8 cellular contexts compared by ENCODE assay signal in genomic region chr3:75294124-75294523, GRCh38.
DNase-seq lines count a peak whose midpoint lies in the region; ATAC-seq and TF ChIP-seq lines count a peak whose summit lies in the region.

No MANE protein-coding gene starts in this region.

- H4K20me1 ChIP-seq in SK-N-SH (ENCODE audit: insufficient read depth): no peaks in the 10 kb centered on the region

- no peaks in the 10 kb centered on the region for H3K79me2 ChIP-seq in SK-N-SH (ENCODE audit: insufficient read depth)

- POLR2A ChIA-PET in SK-N-SH (lab: Yijun Ruan, JAX): no interaction called here

- H3K27me3 ChIP-seq in SK-N-SH (ENCODE audit: insufficient read depth) (no peaks in the 10 kb centered on the region), gastroesophageal sphincter (no peaks in the 10 kb centered on the region)

- CTCF ChIA-PET in SK-N-SH (lab: Yijun Ruan, JAX): interaction anchor here (0.7 to 2.9 kb wide), 18 partner anchors 10 to 136 kb away, joined by 3 to 19 read pairs (median 4); no protein-coding TSS in a partner anchor

- H3K36me3 Mint-ChIP-seq in progenitor cell of endocrine pancreas (ENCODE audit: insufficient read depth): no peaks in the 10 kb centered on the region

- H3K27ac Mint-ChIP-seq in progenitor cell of endocrine pancreas: no peak overlapping the region

- TF ChIP-seq EP300 in SK-N-SH (IDR thresholded peaks at IDR 0.05; ENCODE audit: borderline replicate concordance in 1 of 2, low read depth in 1 of 2, low read length in 1 of 2) (no peak), gastroesophageal sphincter (IDR thresholded peaks at IDR 0.05) (no peak)

- peaks cover 12% of the 10 kb centered on the region for H3K9me3 Mint-ChIP-seq in progenitor cell of endocrine pancreas (ENCODE audit: low read depth)

- H3F3A ChIP-seq in SK-N-SH (replicated peaks; ENCODE audit: insufficient read depth): no peaks in the 10 kb centered on the region

- H3K4me3 ChIP-seq in SK-N-SH (ENCODE audit: low read depth in 2 of 2, low read length in 1 of 2) (no peak overlapping the region; a peak in 1 of 4 replicates), gastroesophageal sphincter (no peak overlapping the region)

- peak; percentile 74 for ATAC-seq in HG02870 (IDR thresholded peaks at IDR 0.05; ENCODE audit: unreplicated experiment)
- ATAC-seq in gastroesophageal sphincter: peak; percentile 91
- ATAC-seq in HG02588 (IDR thresholded peaks at IDR 0.05; ENCODE audit: unreplicated experiment): no peak
- no peak for ATAC-seq in GM21825 (IDR thresholded peaks at IDR 0.05; ENCODE audit: unreplicated experiment)

- no peak for TF ChIP-seq POLR2A in gastroesophageal sphincter (IDR thresholded peaks at IDR 0.05)

- DNase-seq in NCI-H510A treated with DMSO at 0.1 percent for 48 hours (lab: John Stamatoyannopoulos, UW) (peak; percentile 15), NCI-H510A (lab: John Stamatoyannopoulos, UW) (no peak), SK-N-SH (peak; percentile 78), progenitor cell of endocrine pancreas (ENCODE audit: low spot score, unreplicated experiment) (peak; percentile 20)

- peak; percentile 83 for TF ChIP-seq RAD21 in SK-N-SH (IDR thresholded peaks at IDR 0.05; ENCODE audit: low read length)

- H3K4me2 ChIP-seq in SK-N-SH: no peak overlapping the region

- peak; percentile 41 for TF ChIP-seq CTCF in SK-N-SH (IDR thresholded peaks at IDR 0.05)
- peak; percentile 31 to 87 (median 58) for TF ChIP-seq CTCF in gastroesophageal sphincter (IDR thresholded peaks at IDR 0.05)
- peak; percentile 76 for TF ChIP-seq CTCF in progenitor cell of endocrine pancreas (IDR thresholded peaks at IDR 0.05; ENCODE audit: unreplicated experiment)

- no peak overlapping the region for H3K9ac ChIP-seq in SK-N-SH

- no peak overlapping the region for H3K4me3 Mint-ChIP-seq in progenitor cell of endocrine pancreas (ENCODE audit: low read depth)

- H3K27ac ChIP-seq in SK-N-SH (ENCODE audit: low read depth in 2 of 2, low read length in 1 of 2) (no peak overlapping the region), gastroesophageal sphincter (no peak overlapping the region)

- peaks cover 9% of the 10 kb centered on the region for H3K4me1 Mint-ChIP-seq in progenitor cell of endocrine pancreas (ENCODE audit: low read depth)

- H3K27me3 Mint-ChIP-seq in progenitor cell of endocrine pancreas: peaks cover 9% of the 10 kb centered on the region

- 23% methylated on average over 4 of the region's 4 CpGs for WGBS in SK-N-SH (ENCODE audit: low lambda C conversion rate)
- WGBS in gastroesophageal sphincter (ENCODE audit: low coverage in 1 of 2), 2 donors: 13 to 33% methylated on average over 1 to 4 of the region's 4 CpGs

- H3K9me2 ChIP-seq in SK-N-SH: no peaks in the 10 kb centered on the region

- H3K4me1 ChIP-seq in SK-N-SH (ENCODE audit: control insufficient read depth in 1 of 2, insufficient read depth in 2 of 2, low read depth in 1 of 2, low read length in 1 of 2): no peaks in the 10 kb centered on the region; a peak in 1 of 4 replicates
- H3K4me1 ChIP-seq in gastroesophageal sphincter: no peaks in the 10 kb centered on the region

- H3K36me3 ChIP-seq in SK-N-SH (replicated peaks in 1 of 2; ENCODE audit: control insufficient read depth in 1 of 2, insufficient read depth in 2 of 2, low read length in 1 of 2) (no peaks in the 10 kb centered on the region), gastroesophageal sphincter (no peaks in the 10 kb centered on the region)

- H3K9me3 ChIP-seq in SK-N-SH (no peaks in the 10 kb centered on the region), gastroesophageal sphincter (no peaks in the 10 kb centered on the region)

- H2AFZ ChIP-seq in SK-N-SH (ENCODE audit: low read depth): no peak overlapping the region

TF ChIP-seq in SK-N-SH, 30 proteins besides CTCF, POLR2A, EP300 and RAD21:
- TF ChIP-seq ELF1 (IDR thresholded peaks at IDR 0.05) (no peak), TEAD4 (IDR thresholded peaks at IDR 0.05; ENCODE audit: borderline replicate concordance, insufficient read depth) (no peak), SMC3 (IDR thresholded peaks at IDR 0.05; ENCODE audit: low read depth, low read length) (peak; percentile 86), FOXJ3 (CRISPR knock-in tag; IDR thresholded peaks at IDR 0.05) (no peak), NRF1 (IDR thresholded peaks at IDR 0.05; ENCODE audit: low read depth, low read length) (0 out of 2 replicates have a peak, but pooled peaks have one; percentile 2)

Comparison
In these comparisons a context has a peak if more than half of its experiments do, and no peak if none do; other contexts are left out.
1. ATAC-seq: peak in HG02870 (single experiment) and gastroesophageal sphincter (single experiment); none in HG02588 (single experiment) and GM21825 (single experiment).
2. Peak in every context shown above with its lines, with median percentiles within 50 percentile points of each other: CTCF ChIP-seq.